In the genomic region with DNA sequence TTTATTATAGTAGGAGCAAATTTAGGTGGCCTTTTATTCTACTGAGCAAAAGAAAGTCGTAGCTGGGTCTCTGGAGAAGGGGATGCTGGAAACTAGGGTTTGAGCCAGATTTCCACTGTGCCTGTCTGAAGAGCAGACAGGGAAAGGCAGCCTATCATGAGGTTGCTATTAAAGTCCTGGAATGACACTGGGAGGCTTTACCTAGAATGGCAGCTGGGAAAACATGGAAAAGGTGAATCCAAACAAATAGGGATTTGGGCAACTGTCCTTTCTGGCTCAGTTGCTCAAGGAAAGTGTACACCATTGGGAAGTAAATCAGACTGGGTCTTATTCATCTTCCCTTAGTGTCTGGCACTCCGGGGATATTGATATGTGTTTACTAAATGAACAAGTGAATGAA, we compare ENCODE assay signal across 1 cellular context.
TF ChIP-seq lines count a peak whose summit lies in the region.

No MANE protein-coding gene starts in this region.

TF ChIP-seq in HepG2, 621 proteins besides CTCF, POLR2A, EP300 and RAD21 (continued from another document):
- TF ChIP-seq, protein P1, sequence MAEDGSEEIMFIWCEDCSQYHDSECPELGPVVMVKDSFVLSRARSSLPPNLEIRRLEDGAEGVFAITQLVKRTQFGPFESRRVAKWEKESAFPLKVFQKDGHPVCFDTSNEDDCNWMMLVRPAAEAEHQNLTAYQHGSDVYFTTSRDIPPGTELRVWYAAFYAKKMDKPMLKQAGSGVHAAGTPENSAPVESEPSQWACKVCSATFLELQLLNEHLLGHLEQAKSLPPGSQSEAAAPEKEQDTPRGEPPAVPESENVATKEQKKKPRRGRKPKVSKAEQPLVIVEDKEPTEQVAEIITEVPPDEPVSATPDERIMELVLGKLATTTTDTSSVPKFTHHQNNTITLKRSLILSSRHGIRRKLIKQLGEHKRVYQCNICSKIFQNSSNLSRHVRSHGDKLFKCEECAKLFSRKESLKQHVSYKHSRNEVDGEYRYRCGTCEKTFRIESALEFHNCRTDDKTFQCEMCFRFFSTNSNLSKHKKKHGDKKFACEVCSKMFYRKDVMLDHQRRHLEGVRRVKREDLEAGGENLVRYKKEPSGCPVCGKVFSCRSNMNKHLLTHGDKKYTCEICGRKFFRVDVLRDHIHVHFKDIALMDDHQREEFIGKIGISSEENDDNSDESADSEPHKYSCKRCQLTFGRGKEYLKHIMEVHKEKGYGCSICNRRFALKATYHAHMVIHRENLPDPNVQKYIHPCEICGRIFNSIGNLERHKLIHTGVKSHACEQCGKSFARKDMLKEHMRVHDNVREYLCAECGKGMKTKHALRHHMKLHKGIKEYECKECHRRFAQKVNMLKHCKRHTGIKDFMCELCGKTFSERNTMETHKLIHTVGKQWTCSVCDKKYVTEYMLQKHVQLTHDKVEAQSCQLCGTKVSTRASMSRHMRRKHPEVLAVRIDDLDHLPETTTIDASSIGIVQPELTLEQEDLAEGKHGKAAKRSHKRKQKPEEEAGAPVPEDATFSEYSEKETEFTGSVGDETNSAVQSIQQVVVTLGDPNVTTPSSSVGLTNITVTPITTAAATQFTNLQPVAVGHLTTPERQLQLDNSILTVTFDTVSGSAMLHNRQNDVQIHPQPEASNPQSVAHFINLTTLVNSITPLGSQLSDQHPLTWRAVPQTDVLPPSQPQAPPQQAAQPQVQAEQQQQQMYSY (CRISPR knock-in tag; IDR thresholded peaks at IDR 0.05): 0 out of 2 replicates have a peak, but pooled peaks have one; percentile 19
- TF ChIP-seq SATB2 (CRISPR knock-in tag; IDR thresholded peaks at IDR 0.05) (no peak), BCLAF1 (IDR thresholded peaks at IDR 0.05) (no peak), ZNF839 (CRISPR knock-in tag; IDR thresholded peaks at IDR 0.05; ENCODE audit: borderline replicate concordance) (no peak), ZNF317 (CRISPR knock-in tag; IDR thresholded peaks at IDR 0.05) (no peak)
